7 cellular contexts compared by ENCODE assay signal in the genomic region with DNA sequence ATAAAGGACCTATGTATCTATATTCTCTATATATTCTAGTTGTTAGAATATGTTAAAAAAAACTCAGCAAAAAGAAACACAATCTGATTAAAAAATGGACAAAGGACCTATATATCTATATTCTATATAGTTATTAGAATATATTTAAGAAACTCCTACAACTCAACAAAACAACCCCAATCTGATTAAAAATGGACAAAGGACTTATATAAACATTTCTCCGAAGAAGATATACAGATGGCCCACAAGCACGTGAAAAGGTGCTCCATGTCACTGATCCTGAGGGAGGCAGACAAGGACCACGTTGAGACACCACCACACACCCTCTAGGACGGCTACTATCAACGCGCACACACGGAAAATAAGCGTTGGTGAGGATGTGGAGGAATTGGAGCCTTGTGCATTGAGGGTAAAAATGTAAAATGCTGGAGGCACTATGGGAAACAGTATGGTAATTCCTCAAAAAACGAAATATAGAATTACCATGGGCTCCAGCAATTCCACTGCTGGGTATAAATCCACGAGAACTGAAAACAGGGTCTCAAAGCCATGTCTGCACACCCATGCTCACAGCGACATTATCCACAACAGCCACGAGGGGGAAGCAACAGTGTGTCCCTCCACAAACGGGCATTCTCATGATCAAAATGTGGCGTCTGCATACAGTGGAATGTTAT.
DNase-seq lines count a peak whose midpoint lies in the region; ATAC-seq and TF ChIP-seq lines count a peak whose summit lies in the region.

No MANE protein-coding gene starts in this region.

- DNase-seq in GM12865 (ENCODE audit: low read depth) (peak; percentile 70), NCI-H1092 (lab: John Stamatoyannopoulos, UW) (peak; percentile 58), UCSD-AML1 (lab: John Stamatoyannopoulos, UW; ENCODE audit: unreplicated experiment) (peak; percentile 67), caudate nucleus (lab: John Stamatoyannopoulos, UW) (peak in 55 of 61 donors; percentile 2 to 82 (median 49)), kidney glomerular epithelial cell (lab: John Stamatoyannopoulos, UW) (peak; percentile 75)
- DNase-seq in stimulated activated CD4-positive, alpha-beta T cell treated with anti-CD3 and anti-CD28 coated beads, Interleukin-1b, Interleukin-23, amount 100 ng/mL, for 1 hour (ENCODE audit: low read depth in 2 of 2), result peak; percentile 12 to 17

- peak; percentile 73 for TF ChIP-seq CTCF in GM12865 (IDR thresholded peaks at IDR 0.05; ENCODE audit: insufficient read depth, low read depth, low read length, missing control alignments)

- no peak for ATAC-seq in GM19397 (IDR thresholded peaks at IDR 0.05; ENCODE audit: unreplicated experiment)

- H3K4me3 ChIP-seq in GM12865 (ENCODE audit: low read depth, low read length), result no peak overlapping the region

- H3K27ac ChIP-seq in caudate nucleus (ENCODE audit: low read depth, low read length), result peak overlapping the region; percentile 69

Comparison
In these comparisons a context has a peak if more than half of its experiments do, and no peak if none do; other contexts are left out.
1. DNase-seq: peak in every context shown above with its lines; median percentile 75 in kidney glomerular epithelial cell; 70 in GM12865; 67 in UCSD-AML1; 58 in NCI-H1092; 49 in caudate nucleus; 14 in stimulated activated CD4-positive, alpha-beta T cell treated with anti-CD3 and anti-CD28 coated beads, Interleukin-1b, Interleukin-23, amount 100 ng/mL, for 1 hour.